Comparison of ENCODE assay signal across 33 cellular contexts in genomic region chr3:171807806-171808205, GRCh38. TPM values are rescaled to one million over a fixed set of nuclear protein-coding genes. Genes with fewer than 3 reads are reported as not detected.
A peak's percentile ranks its signal among the peaks of the same experiment; 100 is the strongest.
DNase-seq lines count a peak whose midpoint lies in the region; ATAC-seq and TF ChIP-seq lines count a peak whose summit lies in the region.
"Had no signal": no experiment of that assay in that cellular context is flagged by ENCODE, and none has a peak within 500 bp of the region (broad histone marks: within the 10 kb centered on the region; RNA-seq: fewer than 3 reads in every experiment).

No MANE protein-coding gene starts in this region.

- no peaks in the 10 kb centered on the region for H3K36me3 Mint-ChIP-seq in T-helper 2 cell treated with Interferon-gamma antibody and Interleukin-4, amounts not matched to agents 5 μg/mL and 100 μg/mL, for 36 hours (ENCODE audit: low read depth)
- peaks cover 3% of the 10 kb centered on the region for H3K36me3 Mint-ChIP-seq in type B pancreatic cell
- H3K36me3 Mint-ChIP-seq: activated naive CD8-positive, alpha-beta T cell treated with anti-CD3 and anti-CD28 coated beads for 36 hours; T-cell had no signal

- peak overlapping the region; percentile 44 for H3K4me3 Mint-ChIP-seq in T-helper 2 cell treated with Interferon-gamma antibody and Interleukin-4, amounts not matched to agents 5 μg/mL and 100 μg/mL, for 36 hours
- peak overlapping the region; percentile 69 for H3K4me3 Mint-ChIP-seq in type B pancreatic cell
- H3K4me3 Mint-ChIP-seq: activated B cell treated with CpG ODN at 0.5 μM for 24 hours; activated CD4-positive, alpha-beta T cell treated with anti-CD3 and anti-CD28 coated beads, Interleukin-2, amount 10 ng/mL, durations not matched to agents 7 days and 5 days; activated naive CD8-positive, alpha-beta T cell treated with anti-CD3 and anti-CD28 coated beads for 36 hours; stimulated activated effector memory CD8-positive, alpha-beta T cell treated with anti-CD3 and anti-CD28 coated beads, Interleukin-12 subunit alpha, Interleukin-12 subunit beta, amount 100 ng/mL, for 72 hours; T-cell had no signal

- no peaks in the 10 kb centered on the region for H3K27me3 ChIP-seq in foreskin keratinocyte
- H3K27me3 ChIP-seq: ascending aorta, colonic mucosa, upper lobe of left lung had no signal

- H3K27me3 Mint-ChIP-seq in T-helper 2 cell treated with Interferon-gamma antibody and Interleukin-4, amounts not matched to agents 5 μg/mL and 100 μg/mL, for 36 hours (ENCODE audit: low read depth): peaks cover 33% of the 10 kb centered on the region
- peaks cover 14% of the 10 kb centered on the region for H3K27me3 Mint-ChIP-seq in type B pancreatic cell

- H3K4me1 ChIP-seq in foreskin keratinocyte: peaks cover 29% of the 10 kb centered on the region
- H3K4me1 ChIP-seq: prostate gland had no signal

- CTCF ChIA-PET in RWPE1 (lab: Yijun Ruan, JAX): interaction anchor here (0.6 to 0.7 kb wide), 2 partner anchors 35 to 942 kb away, joined by 3 read pairs; no protein-coding TSS in a partner anchor

- H3K27ac ChIP-seq in RWPE1 (peak overlapping the region; percentile 100), foreskin keratinocyte (peak overlapping the region; percentile 90)
- H3K27ac ChIP-seq: ascending aorta, C4-2B, prostate gland had no signal

- H3K27ac Mint-ChIP-seq in T-helper 2 cell treated with Interferon-gamma antibody and Interleukin-4, amounts not matched to agents 5 μg/mL and 100 μg/mL, for 36 hours: no peak overlapping the region
- peak overlapping the region; percentile 18 for H3K27ac Mint-ChIP-seq in type B pancreatic cell
- H3K27ac Mint-ChIP-seq: activated B cell treated with CpG ODN at 0.5 μM for 24 hours; activated CD4-positive, alpha-beta T cell treated with anti-CD3 and anti-CD28 coated beads, Interleukin-2, amount 10 ng/mL, durations not matched to agents 7 days and 5 days; activated naive CD8-positive, alpha-beta T cell treated with anti-CD3 and anti-CD28 coated beads for 36 hours; stimulated activated effector memory CD8-positive, alpha-beta T cell treated with anti-CD3 and anti-CD28 coated beads, Interleukin-12 subunit alpha, Interleukin-12 subunit beta, amount 100 ng/mL, for 72 hours; T-cell had no signal

- TF ChIP-seq CTCF in RWPE1 (conservative IDR thresholded peaks at IDR 0.05; ENCODE audit: low read depth): no peak
- no peak for TF ChIP-seq CTCF in foreskin keratinocyte (conservative IDR thresholded peaks at IDR 0.05)
- no peak for TF ChIP-seq CTCF in type B pancreatic cell (conservative IDR thresholded peaks at IDR 0.05)

- ATAC-seq in foreskin keratinocyte: no peak
- no peak for ATAC-seq in GM18517 (IDR thresholded peaks at IDR 0.05; ENCODE audit: unreplicated experiment)
- ATAC-seq: stimulated activated effector memory CD8-positive, alpha-beta T cell treated with anti-CD3 and anti-CD28 coated beads, Interleukin-12 subunit alpha, Interleukin-12 subunit beta, amount 100 ng/mL, for 72 hours; T-cell had no signal

- DNase-seq in T-helper 2 cell treated with Interferon-gamma antibody and Interleukin-4, amounts not matched to agents 5 μg/mL and 100 μg/mL, for 36 hours (ENCODE audit: low spot score): no peak
- no peak for DNase-seq in T-helper 2 cell
- no peak for DNase-seq in RWPE1 (ENCODE audit: low spot score)
- DNase-seq in foreskin keratinocyte: no peak
- DNase-seq in type B pancreatic cell (ENCODE audit: extremely low spot score, unreplicated experiment): no peak
- no peak for DNase-seq in amniotic stem cell (lab: John Stamatoyannopoulos, UW)
- no peak for DNase-seq in NCI-H345 treated with DMSO at 0.1 percent for 48 hours (lab: John Stamatoyannopoulos, UW; ENCODE audit: unreplicated experiment)
- DNase-seq: 8988T; activated B cell treated with CpG ODN at 0.5 μM for 24 hours; activated CD4-positive, alpha-beta T cell treated with anti-CD3 and anti-CD28 coated beads, Interleukin-2, amount 10 ng/mL, durations not matched to agents 7 days and 5 days; activated gamma-delta T cell; activated naive CD8-positive, alpha-beta T cell treated with anti-CD3 and anti-CD28 coated beads for 36 hours; activated T-cell treated with anti-CD3 and anti-CD28 coated beads, Interleukin-2, amount 50 U/mL, for 1 hour; colonic mucosa; effector CD4-positive, alpha-beta T cell; erythroblast; H7; Karpas-422; NCI-H2081 treated with DMSO at 0.1 percent for 48 hours; NCI-H2227 treated with DMSO at 0.1 percent for 48 hours; NCI-H82; RPMI8226; T-cell had no signal

- no peaks in the 10 kb centered on the region for H3K9me3 Mint-ChIP-seq in T-helper 2 cell treated with Interferon-gamma antibody and Interleukin-4, amounts not matched to agents 5 μg/mL and 100 μg/mL, for 36 hours
- H3K9me3 Mint-ChIP-seq in type B pancreatic cell: no peaks in the 10 kb centered on the region
- H3K9me3 Mint-ChIP-seq: activated B cell treated with CpG ODN at 0.5 μM for 24 hours; activated CD4-positive, alpha-beta T cell treated with anti-CD3 and anti-CD28 coated beads, Interleukin-2, amount 10 ng/mL, durations not matched to agents 7 days and 5 days; activated naive CD8-positive, alpha-beta T cell treated with anti-CD3 and anti-CD28 coated beads for 36 hours; stimulated activated effector memory CD8-positive, alpha-beta T cell treated with anti-CD3 and anti-CD28 coated beads, Interleukin-12 subunit alpha, Interleukin-12 subunit beta, amount 100 ng/mL, for 72 hours; T-cell had no signal

- POLR2A ChIA-PET in RWPE1 (lab: Yijun Ruan, JAX; ENCODE audit: low non-redundant PET): interaction anchor here (0.7 kb wide), 1 partner anchor 792 kb away, joined by 5 read pairs; no protein-coding TSS in a partner anchor

- peaks cover 29% of the 10 kb centered on the region for H3K4me1 Mint-ChIP-seq in T-helper 2 cell treated with Interferon-gamma antibody and Interleukin-4, amounts not matched to agents 5 μg/mL and 100 μg/mL, for 36 hours (ENCODE audit: low read depth)
- H3K4me1 Mint-ChIP-seq in type B pancreatic cell (ENCODE audit: unreplicated experiment): peaks cover 41% of the 10 kb centered on the region

RNA-seq across cellular contexts. Expression of gene PLD1, which starts 2.5 kb away (rescaled TPM):
- 6.1 and 7.7 TPM in 2 replicates for total RNA-seq in foreskin keratinocyte
- polyA plus RNA-seq in foreskin keratinocyte: 2.1 and 2.7 TPM in 2 replicates
- total RNA-seq in type B pancreatic cell (ENCODE audit: low replicate concordance): 33.3 and 44.6 TPM in 2 replicates
- total RNA-seq: activated B cell treated with CpG ODN at 0.5 μM for 24 hours had no signal

RNA-seq across cellular contexts. Expression of gene TMEM212, which starts 35.3 kb away (rescaled TPM):
- not detected in 2 replicates for total RNA-seq in foreskin keratinocyte
- polyA plus RNA-seq in foreskin keratinocyte: not detected in 2 replicates
- total RNA-seq in type B pancreatic cell (ENCODE audit: low replicate concordance): not detected in 2 replicates
- total RNA-seq: activated B cell treated with CpG ODN at 0.5 μM for 24 hours; activated CD4-positive, alpha-beta T cell treated with anti-CD3 and anti-CD28 coated beads, Interleukin-2, amount 10 ng/mL, durations not matched to agents 7 days and 5 days; activated CD8-positive, alpha-beta memory T cell treated with anti-CD3 and anti-CD28 coated beads for 36 hours; activated naive CD8-positive, alpha-beta T cell treated with anti-CD3 and anti-CD28 coated beads for 36 hours; ascending aorta; cardiac septum; colonic mucosa; fibroblast of villous mesenchyme; H7; prostate gland; SK-MEL-5; T-cell had no signal
